ENCODE assay signal across 1 cellular context in the genomic region with DNA sequence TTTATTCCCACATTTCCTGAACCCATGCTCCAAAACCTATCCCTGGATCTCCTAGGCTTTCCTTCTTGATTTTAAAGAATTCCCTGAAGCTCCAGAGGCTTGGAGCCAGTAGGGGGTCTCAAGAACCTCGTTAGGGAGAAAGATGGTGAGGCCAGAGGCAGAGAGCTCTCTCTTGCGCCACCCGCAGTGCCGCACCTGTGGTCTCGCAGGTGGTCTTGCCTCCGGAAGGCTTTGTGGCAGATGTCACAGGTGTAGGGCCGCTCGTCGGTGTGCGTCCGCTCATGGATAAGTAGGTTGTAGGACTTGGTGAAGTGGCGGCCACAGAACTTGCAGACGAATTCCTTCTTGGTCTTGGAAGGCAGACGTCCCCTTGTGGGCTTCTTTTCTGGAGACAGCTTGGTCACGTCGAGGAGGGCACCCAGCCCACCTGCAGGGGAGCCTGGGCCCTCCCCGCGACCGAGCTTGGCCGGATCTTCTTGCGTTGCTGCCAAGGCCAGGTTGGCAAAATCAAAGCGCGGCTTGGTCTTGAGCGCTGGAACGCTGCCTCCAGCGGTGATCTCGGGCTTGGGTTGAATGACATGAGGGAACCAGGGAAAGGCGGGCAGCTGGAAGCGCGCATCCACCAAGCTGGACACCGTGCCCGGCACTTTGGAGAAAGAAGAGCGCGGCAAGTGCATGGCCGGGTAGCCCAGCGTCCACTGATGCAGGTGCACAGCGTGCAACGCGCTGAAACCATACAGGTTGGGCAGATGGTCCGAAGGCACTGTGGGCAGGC.
A peak's percentile ranks its signal among the peaks of the same experiment; 100 is the strongest.
TF ChIP-seq lines count a peak whose summit lies in the region.

No MANE protein-coding gene starts in this region.

TF ChIP-seq in endothelial cell of umbilical vein, 7 proteins besides CTCF, POLR2A, EP300 and RAD21:
- TF ChIP-seq EZH2 (IDR thresholded peaks at IDR 0.05; ENCODE audit: borderline replicate concordance, low read depth, low read length, severe bottlenecking): peak; percentile 43
- TF ChIP-seq JUN (IDR thresholded peaks at IDR 0.05; ENCODE audit: borderline replicate concordance, insufficient read depth, insufficient read length, low read depth): no peak
